In genomic region chr3:66442254-66443249, GRCh38 we compare ENCODE assay signal across 8 cellular contexts. TPM values are rescaled to one million over a fixed set of nuclear protein-coding genes. Genes with fewer than 3 reads are reported as not detected.
DNase-seq lines count a peak whose midpoint lies in the region; ATAC-seq and TF ChIP-seq lines count a peak whose summit lies in the region.

No MANE protein-coding gene starts in this region.

- H3K36me3 ChIP-seq in GM23248 (ENCODE audit: low read depth) = no peaks in the 10 kb centered on the region

- WGBS in GM23248 (ENCODE audit: low coverage in 1 of 2, low lambda C conversion rate in 2 of 2, missing lambda C conversion rate in 2 of 2), 2 experiments = 7% methylated on average over 15 of the region's 15 CpGs

- no peaks in the 10 kb centered on the region for H4K20me1 ChIP-seq in GM23248 (ENCODE audit: insufficient read depth)

- in situ Hi-C loops in GM23248 (cut with MboI) = no loop called here

- H3K4me1 ChIP-seq in GM23248 (ENCODE audit: insufficient read depth) = peaks cover 35% of the 10 kb centered on the region

- CTCF ChIA-PET in RWPE1 (lab: Yijun Ruan, JAX) = no interaction called here

- POLR2A ChIA-PET in RWPE1 (lab: Yijun Ruan, JAX; ENCODE audit: low non-redundant PET) = no interaction called here

- DNase-seq in GM23248 = peak; percentile 86
- DNase-seq in RWPE1 (ENCODE audit: low spot score) = peak; percentile 45
- peak; percentile 90 for DNase-seq in fibroblast of pulmonary artery (ENCODE audit: low read depth)
- DNase-seq in nucleus accumbens (lab: John Stamatoyannopoulos, UW) = peak in 29 of 56 donors; percentile 8 to 63 (median 37)
- no peak for DNase-seq in NOMO-1 treated with dmso at 0.1 percent for 144 hours (lab: John Stamatoyannopoulos, UW; ENCODE audit: unreplicated experiment)

- H3K4me2 ChIP-seq in GM23248 (ENCODE audit: unreplicated experiment) = peak overlapping the region; percentile 85

- no peaks in the 10 kb centered on the region for H3K79me2 ChIP-seq in GM23248 (ENCODE audit: insufficient read depth)

- no peak for ATAC-seq in HG03378 (IDR thresholded peaks at IDR 0.05; ENCODE audit: unreplicated experiment)
- no peak for ATAC-seq in GM21528 (IDR thresholded peaks at IDR 0.05; ENCODE audit: low FRiP score, unreplicated experiment)
- ATAC-seq in HG03196 (IDR thresholded peaks at IDR 0.05; ENCODE audit: unreplicated experiment) = no peak

- H3K4me3 ChIP-seq in GM23248 = peak overlapping the region; percentile 63
- H3K4me3 ChIP-seq in fibroblast of pulmonary artery (replicated peaks; ENCODE audit: low read depth, low read length) = peak overlapping the region; percentile 9

- H2AFZ ChIP-seq in GM23248 = peak overlapping the region; percentile 71

- TF ChIP-seq CTCF in RWPE1 (conservative IDR thresholded peaks at IDR 0.05; ENCODE audit: low read depth) (no peak), fibroblast of pulmonary artery (IDR thresholded peaks at IDR 0.05; ENCODE audit: low read length, missing control alignments) (no peak)

- H3K9ac ChIP-seq in GM23248 = peak overlapping the region; percentile 72

- no peaks in the 10 kb centered on the region for H3K27me3 ChIP-seq in GM23248 (replicated peaks; ENCODE audit: insufficient read depth)

- no peaks in the 10 kb centered on the region for H3K9me2 ChIP-seq in GM23248 (ENCODE audit: insufficient read depth)

- H3K27ac ChIP-seq in GM23248 (peak overlapping the region; percentile 78), RWPE1 (peak overlapping the region; percentile 93)

- H3F3A ChIP-seq in GM23248 (ENCODE audit: insufficient read depth) = peaks cover 18% of the 10 kb centered on the region; the same call in 1 of the 2 replicates

- H3K9me3 ChIP-seq in GM23248 (ENCODE audit: low read depth) = no peaks in the 10 kb centered on the region

RNA-seq across cellular contexts. Expression of gene LRIG1, which starts 58.3 kb away (rescaled TPM):
- total RNA-seq in GM23248 (2014; rRNA removed; shearing (Covaris generic)) = 6.5 and 10.0 TPM in 2 replicates
- polyA plus RNA-seq in GM23248 (2016; fragmentation: Nextera tagmentation; extraction: Ambion mirVana) = 2.8 and 3.1 TPM in 2 replicates
